ENCODE assay signal across 8 cellular contexts in the genomic region with DNA sequence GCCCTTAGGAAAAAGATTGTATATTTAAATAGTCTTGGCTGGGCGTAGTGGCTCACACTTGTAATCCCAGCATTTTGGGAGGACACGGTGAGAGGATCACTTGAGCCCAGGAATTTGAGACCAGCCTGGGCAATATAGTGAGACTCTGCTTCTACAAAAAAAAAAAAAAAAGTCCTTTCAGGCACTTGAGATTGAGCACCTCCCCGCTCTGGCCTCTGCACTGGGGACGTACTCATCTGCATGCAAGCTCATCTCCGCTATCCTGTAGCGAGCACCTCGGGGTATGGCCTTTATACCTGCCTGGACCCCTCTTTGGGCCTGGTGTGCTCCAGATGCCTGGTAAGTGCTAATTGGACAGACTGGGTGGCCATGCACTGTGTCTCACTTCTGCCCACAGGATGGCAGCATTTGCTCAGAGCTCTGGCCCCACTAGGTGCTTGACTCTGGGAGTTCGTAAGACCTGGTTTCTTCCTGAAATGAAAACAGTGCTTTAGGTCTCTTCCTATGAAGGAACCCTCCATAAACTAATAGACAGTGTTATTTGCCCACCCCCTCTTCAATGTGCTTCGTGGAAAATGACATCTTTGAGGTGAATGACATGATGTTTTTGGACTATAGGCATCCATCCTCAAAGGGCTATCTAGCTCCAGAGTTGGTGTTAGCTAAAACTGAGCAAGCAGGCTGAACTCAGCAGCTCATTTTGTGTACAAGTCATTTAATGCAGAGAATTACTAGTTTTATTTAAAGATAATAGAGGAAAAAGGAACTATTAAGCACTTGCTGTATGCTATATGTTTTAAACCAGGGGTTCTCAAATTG.
A peak's percentile ranks its signal among the peaks of the same experiment; 100 is the strongest.
DNase-seq lines count a peak whose midpoint lies in the region; ATAC-seq and TF ChIP-seq lines count a peak whose summit lies in the region.

No MANE protein-coding gene starts in this region.

- H3K27ac Mint-ChIP-seq in activated naive CD4-positive, alpha-beta T cell treated with anti-CD3 and anti-CD28 coated beads, Interleukin-2, amount 50 U/mL, for 72 hours, result no peak overlapping the region
- H3K27ac Mint-ChIP-seq in progenitor cell of endocrine pancreas, result no peak overlapping the region

- H3K27me3 ChIP-seq in uterus, result no peaks in the 10 kb centered on the region

- no peaks in the 10 kb centered on the region for H3K36me3 ChIP-seq in uterus

- peak; percentile 81 for TF ChIP-seq CTCF in progenitor cell of endocrine pancreas (IDR thresholded peaks at IDR 0.05; ENCODE audit: unreplicated experiment)
- peak; percentile 80 to 92 (median 88) for TF ChIP-seq CTCF in uterus (IDR thresholded peaks at IDR 0.05)

- H3K4me1 ChIP-seq in uterus, result no peaks in the 10 kb centered on the region

- intact Hi-C loops in Right ventricle myocardium superior (cut with DNase I) (loop anchor here (2.0 to 10.0 kb wide), 3 partner anchors 93 to 209 kb away; partner anchors contain the start of gene CHRNB2), uterus (cut with DNase I; ENCODE audit: low total_unique reads) (loop anchor here (2.0 kb wide), 1 partner anchor 211 kb away; no protein-coding TSS in a partner anchor)

- peak; percentile 57 for ATAC-seq in GM18868 (IDR thresholded peaks at IDR 0.05; ENCODE audit: unreplicated experiment)
- peak; percentile 100 for ATAC-seq in SK-N-SH treated with all-trans-retinoic acid at 6 μM for 48 hours
- peak; percentile 100 for ATAC-seq in activated naive CD4-positive, alpha-beta T cell treated with anti-CD3 and anti-CD28 coated beads, Interleukin-2, amount 50 U/mL, for 72 hours
- peak; percentile 99 for ATAC-seq in Right ventricle myocardium superior (ENCODE audit: poor library complexity)

- no peak for TF ChIP-seq POLR2A in uterus (IDR thresholded peaks at IDR 0.05)

- DNase-seq in A172 (ENCODE audit: low spot score), result peak; percentile 86
- DNase-seq in NCI-H1092 treated with DMSO at 0.1 percent for 48 hours (lab: John Stamatoyannopoulos, UW), result peak; percentile 78
- DNase-seq in activated naive CD4-positive, alpha-beta T cell treated with anti-CD3 and anti-CD28 coated beads, Interleukin-2, amount 50 U/mL, for 72 hours (ENCODE audit: low spot score in 2 of 2), result peak; percentile 68 to 76
- peak; percentile 80 for DNase-seq in Right ventricle myocardium superior
- DNase-seq in progenitor cell of endocrine pancreas (ENCODE audit: low spot score, unreplicated experiment), result peak; percentile 47
- peak; percentile 77 to 83 for DNase-seq in uterus

- H3K4me1 Mint-ChIP-seq in progenitor cell of endocrine pancreas (ENCODE audit: low read depth), result no peaks in the 10 kb centered on the region

- H3K9me3 ChIP-seq in uterus, result no peaks in the 10 kb centered on the region

- no peak overlapping the region for H3K4me3 ChIP-seq in uterus

- H3K9me3 Mint-ChIP-seq in activated naive CD4-positive, alpha-beta T cell treated with anti-CD3 and anti-CD28 coated beads, Interleukin-2, amount 50 U/mL, for 72 hours, result no peaks in the 10 kb centered on the region
- peaks cover 3% of the 10 kb centered on the region for H3K9me3 Mint-ChIP-seq in progenitor cell of endocrine pancreas (ENCODE audit: low read depth)

- no peak overlapping the region for H3K27ac ChIP-seq in uterus

- H3K4me3 Mint-ChIP-seq in progenitor cell of endocrine pancreas (ENCODE audit: low read depth), result no peak overlapping the region

- no peaks in the 10 kb centered on the region for H3K36me3 Mint-ChIP-seq in activated naive CD4-positive, alpha-beta T cell treated with anti-CD3 and anti-CD28 coated beads, Interleukin-2, amount 50 U/mL, for 72 hours
- H3K36me3 Mint-ChIP-seq in progenitor cell of endocrine pancreas (ENCODE audit: insufficient read depth), result no peaks in the 10 kb centered on the region

- peaks cover 4% of the 10 kb centered on the region for H3K27me3 Mint-ChIP-seq in progenitor cell of endocrine pancreas

TF ChIP-seq in SK-N-SH treated with all-trans-retinoic acid at 6 μM for 48 hours, 23 proteins besides CTCF, POLR2A, EP300 and RAD21:
- TF ChIP-seq TOX (CRISPR knock-in tag; IDR thresholded peaks at IDR 0.05; ENCODE audit: borderline replicate concordance), result no peak
- TF ChIP-seq ZNF8 (CRISPR knock-in tag; IDR thresholded peaks at IDR 0.05), result no peak
- TF ChIP-seq POU6F1 (CRISPR knock-in tag; IDR thresholded peaks at IDR 0.05; ENCODE audit: borderline replicate concordance, low read depth), result no peak
- no peak for TF ChIP-seq CSDC2 (CRISPR knock-in tag; IDR thresholded peaks at IDR 0.05)
- TF ChIP-seq ZFP3 (CRISPR knock-in tag; IDR thresholded peaks at IDR 0.05), result no peak
- TF ChIP-seq, protein P1, sequence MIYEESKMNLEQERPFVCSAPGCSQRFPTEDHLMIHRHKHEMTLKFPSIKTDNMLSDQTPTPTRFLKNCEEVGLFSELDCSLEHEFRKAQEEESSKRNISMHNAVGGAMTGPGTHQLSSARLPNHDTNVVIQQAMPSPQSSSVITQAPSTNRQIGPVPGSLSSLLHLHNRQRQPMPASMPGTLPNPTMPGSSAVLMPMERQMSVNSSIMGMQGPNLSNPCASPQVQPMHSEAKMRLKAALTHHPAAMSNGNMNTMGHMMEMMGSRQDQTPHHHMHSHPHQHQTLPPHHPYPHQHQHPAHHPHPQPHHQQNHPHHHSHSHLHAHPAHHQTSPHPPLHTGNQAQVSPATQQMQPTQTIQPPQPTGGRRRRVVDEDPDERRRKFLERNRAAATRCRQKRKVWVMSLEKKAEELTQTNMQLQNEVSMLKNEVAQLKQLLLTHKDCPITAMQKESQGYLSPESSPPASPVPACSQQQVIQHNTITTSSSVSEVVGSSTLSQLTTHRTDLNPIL (CRISPR knock-in tag; IDR thresholded peaks at IDR 0.05; ENCODE audit: low read depth), result no peak
- no peak for TF ChIP-seq OSR1 (CRISPR knock-in tag; IDR thresholded peaks at IDR 0.05)
- TF ChIP-seq TCF4 (CRISPR knock-in tag; IDR thresholded peaks at IDR 0.05; ENCODE audit: borderline replicate concordance), result no peak
- TF ChIP-seq ESRRG (CRISPR knock-in tag; IDR thresholded peaks at IDR 0.05), result no peak
- TF ChIP-seq ZC3H10 (CRISPR knock-in tag; IDR thresholded peaks at IDR 0.05), result no peak
- no peak for TF ChIP-seq GLIS3 (CRISPR knock-in tag; IDR thresholded peaks at IDR 0.05)
TF ChIP-seq in SK-N-SH treated with all-trans-retinoic acid at 6 μM for 48 hours: peak in this region for 0.
